In the genomic region with DNA sequence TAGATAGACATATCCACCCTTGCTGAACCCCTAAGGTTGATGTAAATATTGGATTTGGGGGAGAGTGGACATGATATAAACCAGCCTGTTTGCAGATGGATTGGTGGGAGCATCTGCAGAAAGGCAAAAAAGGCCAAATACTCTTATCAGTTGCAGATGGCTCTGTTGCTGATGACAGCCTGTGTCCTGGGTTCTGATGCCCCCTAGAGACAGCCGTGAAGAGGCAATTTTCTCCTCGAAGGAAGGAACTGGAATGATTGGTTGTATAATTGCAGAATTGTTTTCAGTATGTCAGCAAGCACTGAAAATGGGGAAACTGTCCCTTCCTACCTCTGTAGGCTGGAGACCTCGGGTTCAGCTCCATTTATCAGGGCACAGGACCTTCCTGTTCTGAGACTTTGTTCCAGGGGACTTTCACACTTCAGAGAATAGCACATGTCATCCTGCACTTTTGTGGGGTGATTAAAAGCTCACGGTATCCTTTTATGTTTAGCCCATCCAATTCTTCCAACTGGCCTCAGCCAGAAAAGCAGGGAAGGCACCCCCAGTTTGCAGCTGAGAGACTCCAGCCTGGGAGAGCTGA, we compare ENCODE assay signal across 9 cellular contexts.
DNase-seq lines count a peak whose midpoint lies in the region; TF ChIP-seq lines count a peak whose summit lies in the region.
"Had no signal": no experiment of that assay in that cellular context is flagged by ENCODE, and none has a peak within 500 bp of the region (broad histone marks: within the 10 kb centered on the region; RNA-seq: fewer than 3 reads in every experiment).

No MANE protein-coding gene starts in this region.

- H3K27ac ChIP-seq in ascending aorta (peak overlapping the region in 1 of 2 donors; percentile 83), tibial nerve (no peak overlapping the region), stomach (no peak overlapping the region)

- H3K4me1 ChIP-seq in ascending aorta: peaks cover 10 to 49% of the 10 kb centered on the region in 2 donors
- H3K4me1 ChIP-seq in tibial nerve: peaks cover 0 to 57% (median 5%) of the 10 kb centered on the region in 4 donors
- H3K4me1 ChIP-seq in stomach: peaks cover 10 to 42% (median 20%) of the 10 kb centered on the region in 4 donors

- H3K4me1 Mint-ChIP-seq in activated CD4-positive, alpha-beta T cell treated with anti-CD3 and anti-CD28 coated beads, Interleukin-2, amount 10 ng/mL, durations not matched to agents 7 days and 5 days: peaks cover 9% of the 10 kb centered on the region

- TF ChIP-seq POLR2A in tibial nerve (IDR thresholded peaks at IDR 0.05) (no peak), stomach (IDR thresholded peaks at IDR 0.05) (no peak)

- DNase-seq in activated CD4-positive, alpha-beta T cell treated with anti-CD3 and anti-CD28 coated beads, Interleukin-2, amount 10 ng/mL, durations not matched to agents 7 days and 5 days: peak; percentile 16
- DNase-seq in activated CD4-positive, alpha-beta T cell treated with anti-CD3 and anti-CD28 coated beads for 48 hours: no peak
- DNase-seq in NCI-H2171 treated with DMSO at 0.1 percent for 48 hours (lab: John Stamatoyannopoulos, UW): peak; percentile 65
- DNase-seq in ascending aorta (ENCODE audit: low spot score in 2 of 2): peak in 1 of 2 donors; percentile 39
- DNase-seq in iPS-NIHi7 (ENCODE audit: extremely low spot score): peak; percentile 82
- no peak for DNase-seq in tibial nerve (ENCODE audit: low spot score in 2 of 2)
- no peak for DNase-seq in effector CD4-positive, alpha-beta T cell
- no peak for DNase-seq in stomach
- DNase-seq: stimulated activated naive B cell treated with anti-CD40 and anti-IgM and Interleukin-4, amounts not matched to agents 10 μg/mL and 1 μg/mL and 100 μg/mL, for 72 hours had no signal

- POLR2A ChIA-PET in activated CD4-positive, alpha-beta T cell treated with anti-CD3 and anti-CD28 coated beads, Interleukin-2, amount 10 ng/mL, durations not matched to agents 7 days and 5 days (lab: Charles Lee): no interaction called here

- WGBS in tibial nerve, 2 donors: 28 to 41% methylated on average over 4 of the region's 4 CpGs
- WGBS in stomach, 5 donors: 39 to 61% (median 45%) methylated on average over 4 of the region's 4 CpGs

- no peak for TF ChIP-seq EP300 in tibial nerve (IDR thresholded peaks at IDR 0.05)
- no peak for TF ChIP-seq EP300 in stomach (IDR thresholded peaks at IDR 0.05)

- H3K27me3 Mint-ChIP-seq in activated CD4-positive, alpha-beta T cell treated with anti-CD3 and anti-CD28 coated beads, Interleukin-2, amount 10 ng/mL, durations not matched to agents 7 days and 5 days: no peaks in the 10 kb centered on the region
- H3K27me3 Mint-ChIP-seq: stimulated activated naive B cell treated with anti-CD40 and anti-IgM and Interleukin-4, amounts not matched to agents 10 μg/mL and 1 μg/mL and 100 μg/mL, for 72 hours had no signal

- H3K27ac Mint-ChIP-seq in activated CD4-positive, alpha-beta T cell treated with anti-CD3 and anti-CD28 coated beads, Interleukin-2, amount 10 ng/mL, durations not matched to agents 7 days and 5 days: no peak overlapping the region
- H3K27ac Mint-ChIP-seq: stimulated activated naive B cell treated with anti-CD40 and anti-IgM and Interleukin-4, amounts not matched to agents 10 μg/mL and 1 μg/mL and 100 μg/mL, for 72 hours had no signal

- H3K9me3 Mint-ChIP-seq in activated CD4-positive, alpha-beta T cell treated with anti-CD3 and anti-CD28 coated beads, Interleukin-2, amount 10 ng/mL, durations not matched to agents 7 days and 5 days: no peaks in the 10 kb centered on the region
- H3K9me3 Mint-ChIP-seq: stimulated activated naive B cell treated with anti-CD40 and anti-IgM and Interleukin-4, amounts not matched to agents 10 μg/mL and 1 μg/mL and 100 μg/mL, for 72 hours had no signal

- intact Hi-C loops in ascending aorta (cut with DNase I) (no loop called here), stomach (cut with DNase I; ENCODE audit: low total_unique reads) (no loop called here)

- H3K27me3 ChIP-seq in ascending aorta: no peaks in the 10 kb centered on the region
- no peaks in the 10 kb centered on the region for H3K27me3 ChIP-seq in tibial nerve
- H3K27me3 ChIP-seq in stomach: no peaks in the 10 kb centered on the region

- H3K4me3 Mint-ChIP-seq in activated CD4-positive, alpha-beta T cell treated with anti-CD3 and anti-CD28 coated beads, Interleukin-2, amount 10 ng/mL, durations not matched to agents 7 days and 5 days: no peak overlapping the region
- H3K4me3 Mint-ChIP-seq: stimulated activated naive B cell treated with anti-CD40 and anti-IgM and Interleukin-4, amounts not matched to agents 10 μg/mL and 1 μg/mL and 100 μg/mL, for 72 hours had no signal

- H3K4me3 ChIP-seq in ascending aorta (no peak overlapping the region), tibial nerve (no peak overlapping the region), stomach (no peak overlapping the region)

- H3K36me3 ChIP-seq in ascending aorta: peaks cover 3 to 6% of the 10 kb centered on the region in 2 donors
- peaks cover 0 to 23% (median 0%) of the 10 kb centered on the region in 3 donors for H3K36me3 ChIP-seq in tibial nerve
- peaks cover 3 to 22% (median 20%) of the 10 kb centered on the region in 4 donors for H3K36me3 ChIP-seq in stomach

- TF ChIP-seq CTCF in ascending aorta (IDR thresholded peaks at IDR 0.05) (peak in 2 of 3 experiments; percentile 13 to 35), tibial nerve (IDR thresholded peaks at IDR 0.05) (peak in 4 of 5 experiments; percentile 30 to 50 (median 43)), stomach (IDR thresholded peaks at IDR 0.05) (peak in 2 of 7 experiments; percentile 7 to 20)

- CTCF ChIA-PET in activated CD4-positive, alpha-beta T cell treated with anti-CD3 and anti-CD28 coated beads, Interleukin-2, amount 10 ng/mL, durations not matched to agents 7 days and 5 days (lab: Charles Lee): no interaction called here

- H3K9me3 ChIP-seq in ascending aorta (no peaks in the 10 kb centered on the region), tibial nerve (no peaks in the 10 kb centered on the region), stomach (no peaks in the 10 kb centered on the region)

- peaks cover 2% of the 10 kb centered on the region for H3K36me3 Mint-ChIP-seq in activated CD4-positive, alpha-beta T cell treated with anti-CD3 and anti-CD28 coated beads, Interleukin-2, amount 10 ng/mL, durations not matched to agents 7 days and 5 days (ENCODE audit: low read depth)

Comparison
In these comparisons a context has a peak if more than half of its experiments do, and no peak if none do; other contexts are left out.
1. DNase-seq: peak in activated CD4-positive, alpha-beta T cell treated with anti-CD3 and anti-CD28 coated beads, Interleukin-2, amount 10 ng/mL, durations not matched to agents 7 days and 5 days (single experiment), NCI-H2171 treated with DMSO at 0.1 percent for 48 hours (single experiment) and iPS-NIHi7 (single experiment); none in activated CD4-positive, alpha-beta T cell treated with anti-CD3 and anti-CD28 coated beads for 48 hours (single experiment), tibial nerve (0 of 2), effector CD4-positive, alpha-beta T cell (single experiment) and stomach (single experiment).